In the genomic region with DNA sequence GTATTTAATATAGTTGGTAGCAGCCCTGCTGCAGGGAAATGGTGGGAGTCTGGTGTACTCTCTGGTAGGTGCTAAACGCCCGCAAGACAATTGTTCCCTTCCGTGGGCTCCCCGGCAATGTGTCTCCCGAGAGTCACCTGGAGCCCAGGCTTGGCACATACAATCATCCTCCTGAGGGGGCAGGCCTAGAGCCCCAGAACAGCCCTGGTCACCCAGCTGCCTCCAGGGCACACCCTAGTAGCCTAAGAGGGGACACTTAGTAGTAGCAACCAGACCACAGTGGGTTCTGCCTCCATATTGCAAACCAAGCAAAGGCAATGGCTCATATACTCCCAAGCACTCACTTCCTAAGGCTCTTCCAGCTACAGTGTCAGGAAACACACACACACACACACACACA, we compare ENCODE assay signal across 1 cellular context.
TF ChIP-seq lines count a peak whose summit lies in the region.

No MANE protein-coding gene starts in this region.

TF ChIP-seq in SK-N-SH, 30 proteins besides CTCF, POLR2A, EP300 and RAD21 (continued from another document):
- TF ChIP-seq SMC3 (IDR thresholded peaks at IDR 0.05; ENCODE audit: low read depth, low read length) (no peak), FOXM1 (IDR thresholded peaks at IDR 0.05; ENCODE audit: low read depth) (no peak), TEAD4 (IDR thresholded peaks at IDR 0.05; ENCODE audit: borderline replicate concordance, insufficient read depth) (no peak), GATA2 (CRISPR knock-in tag; IDR thresholded peaks at IDR 0.05) (no peak), TAF1 (IDR thresholded peaks at IDR 0.05; ENCODE audit: borderline replicate concordance, low read depth, low read length) (no peak), ELF1 (IDR thresholded peaks at IDR 0.05) (no peak), SIN3A (IDR thresholded peaks at IDR 0.05; ENCODE audit: borderline replicate concordance, low read depth, low read length) (no peak), MEF2A (IDR thresholded peaks at IDR 0.05; ENCODE audit: borderline replicate concordance, low read depth) (no peak), GABPA (IDR thresholded peaks at IDR 0.05; ENCODE audit: low read depth) (no peak), POLR2AphosphoS5 (IDR thresholded peaks at IDR 0.05; ENCODE audit: low read depth, low read length) (no peak)
- TF ChIP-seq, protein P1, sequence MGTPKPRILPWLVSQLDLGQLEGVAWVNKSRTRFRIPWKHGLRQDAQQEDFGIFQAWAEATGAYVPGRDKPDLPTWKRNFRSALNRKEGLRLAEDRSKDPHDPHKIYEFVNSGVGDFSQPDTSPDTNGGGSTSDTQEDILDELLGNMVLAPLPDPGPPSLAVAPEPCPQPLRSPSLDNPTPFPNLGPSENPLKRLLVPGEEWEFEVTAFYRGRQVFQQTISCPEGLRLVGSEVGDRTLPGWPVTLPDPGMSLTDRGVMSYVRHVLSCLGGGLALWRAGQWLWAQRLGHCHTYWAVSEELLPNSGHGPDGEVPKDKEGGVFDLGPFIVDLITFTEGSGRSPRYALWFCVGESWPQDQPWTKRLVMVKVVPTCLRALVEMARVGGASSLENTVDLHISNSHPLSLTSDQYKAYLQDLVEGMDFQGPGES (IDR thresholded peaks at IDR 0.05; ENCODE audit: low read depth, low read length) = no peak
- TF ChIP-seq, protein P2, sequence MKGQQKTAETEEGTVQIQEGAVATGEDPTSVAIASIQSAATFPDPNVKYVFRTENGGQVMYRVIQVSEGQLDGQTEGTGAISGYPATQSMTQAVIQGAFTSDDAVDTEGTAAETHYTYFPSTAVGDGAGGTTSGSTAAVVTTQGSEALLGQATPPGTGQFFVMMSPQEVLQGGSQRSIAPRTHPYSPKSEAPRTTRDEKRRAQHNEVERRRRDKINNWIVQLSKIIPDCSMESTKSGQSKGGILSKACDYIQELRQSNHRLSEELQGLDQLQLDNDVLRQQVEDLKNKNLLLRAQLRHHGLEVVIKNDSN (IDR thresholded peaks at IDR 0.05; ENCODE audit: borderline replicate concordance, low read depth) = no peak
- TF ChIP-seq, protein P3, sequence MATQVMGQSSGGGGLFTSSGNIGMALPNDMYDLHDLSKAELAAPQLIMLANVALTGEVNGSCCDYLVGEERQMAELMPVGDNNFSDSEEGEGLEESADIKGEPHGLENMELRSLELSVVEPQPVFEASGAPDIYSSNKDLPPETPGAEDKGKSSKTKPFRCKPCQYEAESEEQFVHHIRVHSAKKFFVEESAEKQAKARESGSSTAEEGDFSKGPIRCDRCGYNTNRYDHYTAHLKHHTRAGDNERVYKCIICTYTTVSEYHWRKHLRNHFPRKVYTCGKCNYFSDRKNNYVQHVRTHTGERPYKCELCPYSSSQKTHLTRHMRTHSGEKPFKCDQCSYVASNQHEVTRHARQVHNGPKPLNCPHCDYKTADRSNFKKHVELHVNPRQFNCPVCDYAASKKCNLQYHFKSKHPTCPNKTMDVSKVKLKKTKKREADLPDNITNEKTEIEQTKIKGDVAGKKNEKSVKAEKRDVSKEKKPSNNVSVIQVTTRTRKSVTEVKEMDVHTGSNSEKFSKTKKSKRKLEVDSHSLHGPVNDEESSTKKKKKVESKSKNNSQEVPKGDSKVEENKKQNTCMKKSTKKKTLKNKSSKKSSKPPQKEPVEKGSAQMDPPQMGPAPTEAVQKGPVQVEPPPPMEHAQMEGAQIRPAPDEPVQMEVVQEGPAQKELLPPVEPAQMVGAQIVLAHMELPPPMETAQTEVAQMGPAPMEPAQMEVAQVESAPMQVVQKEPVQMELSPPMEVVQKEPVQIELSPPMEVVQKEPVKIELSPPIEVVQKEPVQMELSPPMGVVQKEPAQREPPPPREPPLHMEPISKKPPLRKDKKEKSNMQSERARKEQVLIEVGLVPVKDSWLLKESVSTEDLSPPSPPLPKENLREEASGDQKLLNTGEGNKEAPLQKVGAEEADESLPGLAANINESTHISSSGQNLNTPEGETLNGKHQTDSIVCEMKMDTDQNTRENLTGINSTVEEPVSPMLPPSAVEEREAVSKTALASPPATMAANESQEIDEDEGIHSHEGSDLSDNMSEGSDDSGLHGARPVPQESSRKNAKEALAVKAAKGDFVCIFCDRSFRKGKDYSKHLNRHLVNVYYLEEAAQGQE (IDR thresholded peaks at IDR 0.05; ENCODE audit: low read depth, low read length) = no peak
- TF ChIP-seq, protein P4, sequence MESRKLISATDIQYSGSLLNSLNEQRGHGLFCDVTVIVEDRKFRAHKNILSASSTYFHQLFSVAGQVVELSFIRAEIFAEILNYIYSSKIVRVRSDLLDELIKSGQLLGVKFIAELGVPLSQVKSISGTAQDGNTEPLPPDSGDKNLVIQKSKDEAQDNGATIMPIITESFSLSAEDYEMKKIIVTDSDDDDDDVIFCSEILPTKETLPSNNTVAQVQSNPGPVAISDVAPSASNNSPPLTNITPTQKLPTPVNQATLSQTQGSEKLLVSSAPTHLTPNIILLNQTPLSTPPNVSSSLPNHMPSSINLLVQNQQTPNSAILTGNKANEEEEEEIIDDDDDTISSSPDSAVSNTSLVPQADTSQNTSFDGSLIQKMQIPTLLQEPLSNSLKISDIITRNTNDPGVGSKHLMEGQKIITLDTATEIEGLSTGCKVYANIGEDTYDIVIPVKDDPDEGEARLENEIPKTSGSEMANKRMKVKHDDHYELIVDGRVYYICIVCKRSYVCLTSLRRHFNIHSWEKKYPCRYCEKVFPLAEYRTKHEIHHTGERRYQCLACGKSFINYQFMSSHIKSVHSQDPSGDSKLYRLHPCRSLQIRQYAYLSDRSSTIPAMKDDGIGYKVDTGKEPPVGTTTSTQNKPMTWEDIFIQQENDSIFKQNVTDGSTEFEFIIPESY (IDR thresholded peaks at IDR 0.05; ENCODE audit: borderline replicate concordance, low read depth) = no peak
